Comparison of ENCODE assay signal across 22 cellular contexts in genomic region chr7:8773518-8773917, GRCh38.
DNase-seq lines count a peak whose midpoint lies in the region; ATAC-seq, FAIRE-seq and TF ChIP-seq lines count a peak whose summit lies in the region.
"Had no signal": no experiment of that assay in that cellular context is flagged by ENCODE, and none has a peak within 500 bp of the region (broad histone marks: within the 10 kb centered on the region; RNA-seq: fewer than 3 reads in every experiment).

No MANE protein-coding gene starts in this region.

- intact Hi-C loops in K562 (cut with micrococcal nuclease), result no loop called here

- no peak for TF ChIP-seq RAD21 in K562 (CRISPR knock-in tag; conservative IDR thresholded peaks at IDR 0.05 in 1 of 2, IDR thresholded peaks at IDR 0.05 in 1 of 2)

- H3K27me3 ChIP-seq in K562 (ENCODE audit: control insufficient read depth in 2 of 2, insufficient read depth in 2 of 2, low read length in 2 of 2), result no peaks in the 10 kb centered on the region
- H3K27me3 ChIP-seq: BE2C had no signal

- peaks cover 4% of the 10 kb centered on the region; the same call in 1 of the 2 replicates for H3K9me3 ChIP-seq in K562 (replicated peaks; ENCODE audit: control insufficient read depth, insufficient read depth, low read depth, low read length)
- H3K9me3 ChIP-seq: BE2C had no signal

- POLR2A ChIA-PET in K562 (lab: Yijun Ruan, JAX), result interaction anchor here (1.4 to 1.7 kb wide), 3 partner anchors 10 to 50 kb away, joined by 3 to 4 read pairs (median 3); no protein-coding TSS in a partner anchor

- H3K36me3 ChIP-seq in K562 (ENCODE audit: control insufficient read depth, insufficient read depth, low read length), result no peaks in the 10 kb centered on the region; the same call in 2 of the 3 replicates
- H3K36me3 ChIP-seq: BE2C had no signal

- H2AFZ ChIP-seq in K562 (ENCODE audit: low read depth, low read length), result no peak overlapping the region
- H2AFZ ChIP-seq: GM23248 had no signal

- FAIRE-seq in K562 (lab: Jason Lieb, UNC), result peak; percentile 51
- FAIRE-seq: GM12891, GM19239 had no signal

- H3K4me3 ChIP-seq in K562, result no peak overlapping the region
- H3K4me3 ChIP-seq: GM23248 had no signal

- peaks cover 94% of the 10 kb centered on the region for H3K79me2 ChIP-seq in K562 (ENCODE audit: control insufficient read depth, insufficient read depth, low read length)

- no peak overlapping the region for H3K27ac ChIP-seq in K562 (ENCODE audit: extremely low read depth, low read depth, low read length)
- H3K27ac ChIP-seq: GM23248, HL-60 had no signal

- H3K4me2 ChIP-seq in K562 (ENCODE audit: insufficient read depth, low read length), result no peak overlapping the region

- ATAC-seq in K562 (no peak), HG03354 (IDR thresholded peaks at IDR 0.05; ENCODE audit: poor library complexity, severe bottlenecking, unreplicated experiment) (no peak)
- ATAC-seq: HCT116 had no signal

- TF ChIP-seq CTCF in K562 (IDR thresholded peaks at IDR 0.05 in 2 of 3, conservative IDR thresholded peaks at IDR 0.05 in 1 of 3; ENCODE audit: insufficient read depth in 2 of 3, low read depth in 1 of 3, low read length in 3 of 3), result no peak

- no peaks in the 10 kb centered on the region for H3K9me1 ChIP-seq in K562 (ENCODE audit: control insufficient read depth, insufficient read depth, low read length)

- peak; percentile 31 for DNase-seq in NCI-H748 (lab: John Stamatoyannopoulos, UW; ENCODE audit: unreplicated experiment)
- DNase-seq in NCI-H748 treated with DMSO at 0.1 percent for 48 hours (lab: John Stamatoyannopoulos, UW), result no peak
- peak; percentile 54 for DNase-seq in NCI-H446 treated with DMSO at 0.1 percent for 48 hours (lab: John Stamatoyannopoulos, UW)
- DNase-seq in K562 (ENCODE audit: extremely low read depth in 1 of 4, low spot score in 3 of 4), result no peak
- DNase-seq in AML-193 (lab: John Stamatoyannopoulos, UW), result no peak
- DNase-seq in effector CD8-positive, alpha-beta T cell (lab: John Stamatoyannopoulos, UW), result no peak
- DNase-seq: BE2C; C1 segment of cervical spinal cord; CD4-positive, CD25-positive, alpha-beta regulatory T cell; CD8-positive, alpha-beta memory T cell; COR-L47; DMS153; DND-41; EL; GM23248; H7; HFFc6 had no signal

- no peak for TF ChIP-seq POLR2A in K562 (conservative IDR thresholded peaks at IDR 0.05)

- in situ Hi-C loops in K562 (cut with MboI), result no loop called here

- CTCF ChIA-PET in K562 (lab: Yijun Ruan, JAX; ENCODE audit: low intra/inter-chr PET ratio), result no interaction called here

- TF ChIP-seq EP300 in K562 (IDR thresholded peaks at IDR 0.05; ENCODE audit: low read length), result no peak

- H3K9ac ChIP-seq in K562 (ENCODE audit: insufficient read depth in 1 of 2, low read depth in 2 of 2, low read length in 2 of 2), result no peak overlapping the region
- H3K9ac ChIP-seq: GM23248 had no signal

- H3K4me1 ChIP-seq in K562 (replicated peaks in 1 of 2; ENCODE audit: control insufficient read depth in 2 of 2, insufficient read depth in 2 of 2, low read length in 2 of 2), result peaks cover 0 to 3% of the 10 kb centered on the region in 2 experiments; a peak in 3 of 5 replicates
- H3K4me1 ChIP-seq: BE2C had no signal

- no TSS peak for BruUV-seq in K562 (replicated peaks; lab: Mats Ljungman, UMichigan)

- H4K20me1 ChIP-seq in K562 (replicated peaks; ENCODE audit: control insufficient read depth, insufficient read depth, low read length), result no peaks in the 10 kb centered on the region

TF ChIP-seq in K562, 482 proteins besides CTCF, POLR2A, EP300 and RAD21:
- peak in 1 of 2 experiments; percentile 92 for TF ChIP-seq AFF1 (IDR thresholded peaks at IDR 0.05; ENCODE audit: low read depth in 1 of 2, partially characterized antibody in 2 of 2)
- no peak for TF ChIP-seq FIP1L1 (IDR thresholded peaks at IDR 0.05; ENCODE audit: low read depth, low read length, poor library complexity, severe bottlenecking)
TF ChIP-seq in K562: peak in this region for 1.

Comparison
In these comparisons a context has a peak if more than half of its experiments do, and no peak if none do; other contexts are left out.
1. DNase-seq: peak in NCI-H748 (single experiment) and NCI-H446 treated with DMSO at 0.1 percent for 48 hours (single experiment); none in NCI-H748 treated with DMSO at 0.1 percent for 48 hours (single experiment), K562 (0 of 4), AML-193 (0 of 2) and effector CD8-positive, alpha-beta T cell (single experiment).